Comparison of ENCODE assay signal across 1 cellular context in the genomic region with DNA sequence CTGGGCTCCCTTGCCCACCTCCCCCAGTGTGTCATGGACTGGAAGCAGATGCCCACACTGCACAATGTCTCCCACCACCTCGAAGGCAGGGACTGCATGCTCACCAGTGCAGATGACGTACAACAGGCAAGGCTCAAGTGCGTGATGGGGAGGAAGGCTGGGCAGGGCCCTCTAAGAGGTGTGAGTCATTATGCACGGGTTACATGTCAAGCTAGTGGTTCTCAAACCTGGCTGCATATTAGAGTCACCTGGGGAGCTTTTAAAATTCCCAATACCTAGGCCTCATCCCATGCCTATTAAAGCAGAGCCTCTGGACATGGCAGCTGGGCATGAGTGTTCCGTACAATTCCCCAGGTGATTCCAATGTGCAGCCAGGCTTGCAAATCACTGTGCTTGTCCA.
TF ChIP-seq lines count a peak whose summit lies in the region.

No MANE protein-coding gene starts in this region.

TF ChIP-seq in GM23338, 12 proteins besides CTCF, POLR2A, EP300 and RAD21 (continued from another document):
- TF ChIP-seq, protein P1, sequence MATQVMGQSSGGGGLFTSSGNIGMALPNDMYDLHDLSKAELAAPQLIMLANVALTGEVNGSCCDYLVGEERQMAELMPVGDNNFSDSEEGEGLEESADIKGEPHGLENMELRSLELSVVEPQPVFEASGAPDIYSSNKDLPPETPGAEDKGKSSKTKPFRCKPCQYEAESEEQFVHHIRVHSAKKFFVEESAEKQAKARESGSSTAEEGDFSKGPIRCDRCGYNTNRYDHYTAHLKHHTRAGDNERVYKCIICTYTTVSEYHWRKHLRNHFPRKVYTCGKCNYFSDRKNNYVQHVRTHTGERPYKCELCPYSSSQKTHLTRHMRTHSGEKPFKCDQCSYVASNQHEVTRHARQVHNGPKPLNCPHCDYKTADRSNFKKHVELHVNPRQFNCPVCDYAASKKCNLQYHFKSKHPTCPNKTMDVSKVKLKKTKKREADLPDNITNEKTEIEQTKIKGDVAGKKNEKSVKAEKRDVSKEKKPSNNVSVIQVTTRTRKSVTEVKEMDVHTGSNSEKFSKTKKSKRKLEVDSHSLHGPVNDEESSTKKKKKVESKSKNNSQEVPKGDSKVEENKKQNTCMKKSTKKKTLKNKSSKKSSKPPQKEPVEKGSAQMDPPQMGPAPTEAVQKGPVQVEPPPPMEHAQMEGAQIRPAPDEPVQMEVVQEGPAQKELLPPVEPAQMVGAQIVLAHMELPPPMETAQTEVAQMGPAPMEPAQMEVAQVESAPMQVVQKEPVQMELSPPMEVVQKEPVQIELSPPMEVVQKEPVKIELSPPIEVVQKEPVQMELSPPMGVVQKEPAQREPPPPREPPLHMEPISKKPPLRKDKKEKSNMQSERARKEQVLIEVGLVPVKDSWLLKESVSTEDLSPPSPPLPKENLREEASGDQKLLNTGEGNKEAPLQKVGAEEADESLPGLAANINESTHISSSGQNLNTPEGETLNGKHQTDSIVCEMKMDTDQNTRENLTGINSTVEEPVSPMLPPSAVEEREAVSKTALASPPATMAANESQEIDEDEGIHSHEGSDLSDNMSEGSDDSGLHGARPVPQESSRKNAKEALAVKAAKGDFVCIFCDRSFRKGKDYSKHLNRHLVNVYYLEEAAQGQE (IDR thresholded peaks at IDR 0.05; ENCODE audit: unreplicated experiment) = no peak
- TF ChIP-seq POLR2AphosphoS5 (IDR thresholded peaks at IDR 0.05; ENCODE audit: low read depth) (no peak), CREB1 (CRISPR knock-in tag; IDR thresholded peaks at IDR 0.05; ENCODE audit: low read depth) (no peak), ZNF114 (CRISPR knock-in tag; IDR thresholded peaks at IDR 0.05) (no peak), NANOG (IDR thresholded peaks at IDR 0.05; ENCODE audit: borderline replicate concordance) (no peak), ZNF331 (CRISPR knock-in tag; IDR thresholded peaks at IDR 0.05; ENCODE audit: low read depth) (no peak)
